ENCODE assay signal across 24 cellular contexts in the genomic region with DNA sequence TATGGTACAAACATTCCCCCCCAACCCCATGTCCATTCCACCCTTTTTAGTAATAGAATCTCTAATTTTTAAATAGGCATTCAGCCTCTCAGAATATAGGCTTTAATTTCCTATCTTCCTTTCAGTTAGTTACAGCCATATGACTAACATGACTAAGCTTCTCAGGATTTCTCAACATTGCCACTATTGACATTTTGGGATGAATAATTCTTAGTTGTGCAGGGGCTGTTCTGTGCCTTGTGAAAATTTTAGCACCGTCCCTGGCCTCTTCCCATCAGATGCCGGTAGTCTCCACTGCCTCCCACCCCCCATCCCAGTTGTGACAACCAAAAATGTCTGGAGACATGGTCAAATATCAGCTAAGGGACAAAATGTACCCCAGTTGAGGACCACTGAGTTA.
A peak's percentile ranks its signal among the peaks of the same experiment; 100 is the strongest.
DNase-seq lines count a peak whose midpoint lies in the region; ATAC-seq and TF ChIP-seq lines count a peak whose summit lies in the region.
"Had no signal": no experiment of that assay in that cellular context is flagged by ENCODE, and none has a peak within 500 bp of the region (broad histone marks: within the 10 kb centered on the region; RNA-seq: fewer than 3 reads in every experiment).

No MANE protein-coding gene starts in this region.

- dilution Hi-C loops in mammary epithelial cell (cut with HindIII; ENCODE audit: low sequenced_read_pairs), result no loop called here

- intact Hi-C loops in mammary epithelial cell (cut with micrococcal nuclease), result no loop called here
- intact Hi-C loops in Right ventricle myocardium superior (cut with DNase I), result no loop called here

- no peak overlapping the region for H2AFZ ChIP-seq in mammary epithelial cell (ENCODE audit: low read depth, low read length)
- H2AFZ ChIP-seq: neural progenitor cell had no signal

- 26% methylated on average over 2 of the region's 2 CpGs for whole genome bisulfite sequencing in mammary epithelial cell (ENCODE audit: low coverage, missing lambda C conversion rate)

- H3K27ac ChIP-seq in mammary epithelial cell (ENCODE audit: insufficient read depth, low read depth, low read length), result no peak overlapping the region
- H3K27ac ChIP-seq: neural progenitor cell, spleen had no signal

- no peak for TF ChIP-seq CTCF in mammary epithelial cell (conservative IDR thresholded peaks at IDR 0.05 in 1 of 2, IDR thresholded peaks at IDR 0.05 in 1 of 2; ENCODE audit: extremely low read depth in 1 of 2, insufficient read depth in 1 of 2, low read depth in 1 of 2, low read length in 2 of 2)

- H3K36me3 ChIP-seq in mammary epithelial cell (ENCODE audit: insufficient read depth, low read length), result no peaks in the 10 kb centered on the region
- H3K36me3 ChIP-seq: neural progenitor cell, spleen had no signal

- no peaks in the 10 kb centered on the region for H3K27me3 ChIP-seq in mammary epithelial cell (ENCODE audit: insufficient read depth, low read length)
- H3K27me3 ChIP-seq: neural progenitor cell, spleen had no signal

- CTCF ChIA-PET in mammary epithelial cell (lab: Charles Lee; ENCODE audit: low non-redundant PET), result interaction anchor here (0.6 kb wide), 1 partner anchor 10 kb away, joined by 23 read pairs; no protein-coding TSS in a partner anchor

- no peaks in the 10 kb centered on the region for H4K20me1 ChIP-seq in mammary epithelial cell (ENCODE audit: insufficient read depth, low read length)

- no peak for ATAC-seq in Right ventricle myocardium superior (ENCODE audit: poor library complexity)
- ATAC-seq: activated CD8-positive, alpha-beta T cell treated with anti-CD3 and anti-CD28 coated beads, Interleukin-2, amount 10 ng/mL, durations not matched to agents 7 days and 5 days; activated T-cell treated with anti-CD3 and anti-CD28 coated beads, Interleukin-2, amount 50 U/mL, for 4 hours; left lobe of liver; mucosa of descending colon had no signal

- no peak overlapping the region for H3K4me3 ChIP-seq in mammary epithelial cell (replicated peaks in 1 of 3; ENCODE audit: insufficient read depth in 1 of 3, low read depth in 2 of 3, low read length in 3 of 3)
- H3K4me3 ChIP-seq: mucosa of descending colon, neural progenitor cell, spleen had no signal

- H3K9ac ChIP-seq in mammary epithelial cell (ENCODE audit: insufficient read depth, low read length), result no peak overlapping the region
- H3K9ac ChIP-seq: neural progenitor cell had no signal

- peaks cover 19% of the 10 kb centered on the region for H3K4me1 ChIP-seq in mammary epithelial cell (ENCODE audit: insufficient read depth, low read length)

- no peak overlapping the region for H3K4me2 ChIP-seq in mammary epithelial cell (ENCODE audit: insufficient read depth, low read depth, low read length)
- H3K4me2 ChIP-seq: neural progenitor cell had no signal

- no TSS peak for BruUV-seq in mammary epithelial cell (replicated peaks; lab: Mats Ljungman, UMichigan)

- in situ Hi-C loops in mammary epithelial cell (cut with MboI; ENCODE audit: low sequenced_read_pairs in 2 of 2), result no loop called here

- H3K79me2 ChIP-seq in mammary epithelial cell (ENCODE audit: insufficient read depth, low read length), result no peaks in the 10 kb centered on the region

- no peaks in the 10 kb centered on the region for H3K9me3 ChIP-seq in mammary epithelial cell (replicated peaks; ENCODE audit: insufficient read depth, low read length)
- H3K9me3 ChIP-seq: mucosa of descending colon, spleen had no signal

- DNase-seq in COLO829 (ENCODE audit: low spot score) (peak; percentile 47), NCI-H460 (ENCODE audit: extremely low read depth, low read depth) (peak; percentile 46), mammary epithelial cell (peak; percentile 41), iris pigment epithelial cell (ENCODE audit: low read depth) (peak; percentile 49), Right ventricle myocardium superior (no peak), ureter (ENCODE audit: low spot score) (no peak)
- no peak for DNase-seq in activated CD4-positive, CD25-positive, alpha-beta regulatory T cell treated with anti-CD3 and anti-CD28 coated beads, Interleukin-2, amount 50 U/mL, for 72 hours
- DNase-seq in activated CD8-positive, alpha-beta memory T cell treated with anti-CD3 and anti-CD28 coated beads, Interleukin-2, amount 50 U/mL, for 48 hours, result no peak
- DNase-seq: ACHN; activated B cell treated with CpG ODN at 0.5 μM for 24 hours; activated CD8-positive, alpha-beta T cell treated with anti-CD3 and anti-CD28 coated beads, Interleukin-2, amount 10 ng/mL, durations not matched to agents 7 days and 5 days; activated naive CD4-positive, alpha-beta T cell treated with anti-CD3 and anti-CD28 coated beads for 36 hours; activated T-cell treated with anti-CD3 and anti-CD28 coated beads, Interleukin-2, amount 50 U/mL, for 4 hours; anterior cingulate cortex; cortex of kidney; KBM-7; mucosa of descending colon; NCI-H1105; NCI-H2081 treated with DMSO at 0.1 percent for 48 hours; NCI-H524 treated with DMSO at 0.1 percent for 48 hours; spleen; stimulated activated CD8-positive, alpha-beta memory T cell treated with anti-CD3 and anti-CD28 coated beads, Interleukin-4, amount 100 ng/mL, for 48 hours had no signal

Comparison
In these comparisons a context has a peak if more than half of its experiments do, and no peak if none do; other contexts are left out.
1. DNase-seq: peak in COLO829 (single experiment), NCI-H460 (single experiment), mammary epithelial cell (single experiment) and iris pigment epithelial cell (single experiment); none in activated CD4-positive, CD25-positive, alpha-beta regulatory T cell treated with anti-CD3 and anti-CD28 coated beads, Interleukin-2, amount 50 U/mL, for 72 hours (single experiment), Right ventricle myocardium superior (single experiment), ureter (single experiment) and activated CD8-positive, alpha-beta memory T cell treated with anti-CD3 and anti-CD28 coated beads, Interleukin-2, amount 50 U/mL, for 48 hours (single experiment).